In the genomic region with DNA sequence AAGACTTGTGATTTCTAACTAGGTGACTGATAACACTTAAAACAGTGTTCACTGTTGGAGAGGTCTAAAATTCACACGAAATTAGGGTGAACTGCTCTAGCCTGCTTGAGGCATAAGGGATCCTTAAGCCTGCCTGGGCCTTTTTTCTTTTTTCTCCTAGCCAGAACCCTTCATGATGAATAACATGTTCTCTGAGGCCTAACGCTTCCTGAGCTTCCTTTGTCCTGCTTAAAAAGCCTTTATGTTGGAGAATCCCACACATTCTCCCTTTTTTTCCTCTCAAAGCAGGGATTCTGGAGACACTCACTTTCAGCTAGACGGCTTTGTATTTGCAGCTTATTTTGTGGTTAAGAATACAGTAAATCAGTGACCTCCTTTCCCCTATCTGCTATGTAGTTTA, we compare ENCODE assay signal across 18 cellular contexts.
"Had no signal": no experiment of that assay in that cellular context is flagged by ENCODE, and none has a peak within 500 bp of the region (broad histone marks: within the 10 kb centered on the region; RNA-seq: fewer than 3 reads in every experiment).

No MANE protein-coding gene starts in this region.

- H3K9me3 ChIP-seq: colonic mucosa, prostate gland, upper lobe of left lung had no signal

- DNase-seq: activated CD4-positive, alpha-beta memory T cell treated with anti-CD3 and anti-CD28 coated beads for 36 hours; activated CD4-positive, alpha-beta T cell treated with anti-CD3 and anti-CD28 coated beads for 48 hours; activated naive CD4-positive, alpha-beta T cell treated with Interleukin-2 at 50 U/mL for 16 hours; activated naive CD8-positive, alpha-beta T cell treated with anti-CD3 and anti-CD28 coated beads for 36 hours; activated T-cell treated with anti-CD3 and anti-CD28 coated beads, Interleukin-2, amount 50 U/mL, for 48 hours; amniotic stem cell; colonic mucosa; dorsolateral prefrontal cortex; heart left ventricle; left ventricle myocardium inferior; mammary epithelial cell; midbrain; stimulated activated CD4-positive, alpha-beta T cell treated with anti-CD3 and anti-CD28 coated beads, Interleukin-4, amount 100 ng/mL, for 24 hours; stimulated activated naive CD4-positive, alpha-beta T cell treated with Interleukin-2 at 50 U/mL for 16 hours; T1000; upper lobe of left lung had no signal

- H3K4me1 ChIP-seq: colonic mucosa, heart left ventricle, left ventricle myocardium inferior, prostate gland, upper lobe of left lung had no signal

- H3K27ac ChIP-seq: colonic mucosa, dorsolateral prefrontal cortex, epithelial cell of prostate, heart left ventricle, left ventricle myocardium inferior, prostate gland, upper lobe of left lung had no signal

- H3K4me3 ChIP-seq: colonic mucosa, dorsolateral prefrontal cortex, heart left ventricle, left ventricle myocardium inferior, prostate gland, upper lobe of left lung had no signal

- H3K36me3 ChIP-seq: colonic mucosa, heart left ventricle, left ventricle myocardium inferior, prostate gland, upper lobe of left lung had no signal

- ATAC-seq: heart left ventricle had no signal

- H3K27me3 ChIP-seq: colonic mucosa, heart left ventricle, upper lobe of left lung had no signal
